In genomic region chr10:29926649-29927048, GRCh38 we compare ENCODE assay signal across 10 cellular contexts.
DNase-seq lines count a peak whose midpoint lies in the region; ATAC-seq and TF ChIP-seq lines count a peak whose summit lies in the region.
"Had no signal": no experiment of that assay in that cellular context is flagged by ENCODE, and none has a peak within 500 bp of the region (broad histone marks: within the 10 kb centered on the region; RNA-seq: fewer than 3 reads in every experiment).

No MANE protein-coding gene starts in this region.

- no peaks in the 10 kb centered on the region for H3K9me3 ChIP-seq in RWPE2 (ENCODE audit: severe bottlenecking)

- ATAC-seq in RWPE2 (ENCODE audit: low read depth) (peak; percentile 73; the same call in 2 of the 3 replicates), HG03342 (IDR thresholded peaks at IDR 0.05; ENCODE audit: unreplicated experiment) (no peak), GM18873 (IDR thresholded peaks at IDR 0.05; ENCODE audit: low FRiP score, unreplicated experiment) (no peak)

- peak; percentile 24 for TF ChIP-seq CTCF in GM12873 (IDR thresholded peaks at IDR 0.05; ENCODE audit: insufficient read depth, low read depth, low read length, missing control alignments)
- TF ChIP-seq CTCF in RWPE2 (IDR thresholded peaks at IDR 0.05; ENCODE audit: poor library complexity, severe bottlenecking): peak; percentile 82

- H3K4me1 ChIP-seq in RWPE2 (ENCODE audit: insufficient read depth, poor library complexity, severe bottlenecking): no peaks in the 10 kb centered on the region

- DNase-seq in RWPE2 (ENCODE audit: low spot score): no peak
- DNase-seq in fibroblast of the conjunctiva (ENCODE audit: low read depth): peak; percentile 39
- peak; percentile 72 for DNase-seq in renal cortical epithelial cell (ENCODE audit: low read depth)
- DNase-seq in NCI-H226: no peak
- no peak for DNase-seq in NCI-H1105 (lab: John Stamatoyannopoulos, UW)
- DNase-seq: activated naive CD8-positive, alpha-beta T cell treated with anti-CD3 and anti-CD28 coated beads, Interleukin-2, amount 10 ng/mL, durations not matched to agents 7 days and 5 days; NCI-H1694 treated with DMSO at 0.1 percent for 48 hours had no signal

- H3K36me3 ChIP-seq in RWPE2 (ENCODE audit: low read depth): no peaks in the 10 kb centered on the region

- no peak overlapping the region for H3K27ac ChIP-seq in RWPE2 (ENCODE audit: poor library complexity, severe bottlenecking)

- H3K4me3 ChIP-seq in RWPE2 (ENCODE audit: severe bottlenecking): no peak overlapping the region

- no peaks in the 10 kb centered on the region for H3K27me3 ChIP-seq in RWPE2 (ENCODE audit: insufficient read depth, poor library complexity, severe bottlenecking)

Comparison
In these comparisons a context has a peak if more than half of its experiments do, and no peak if none do; other contexts are left out.
1. DNase-seq: peak in fibroblast of the conjunctiva (single experiment) and renal cortical epithelial cell (single experiment); none in RWPE2 (single experiment), NCI-H226 (single experiment) and NCI-H1105 (single experiment).